15 cellular contexts compared by ENCODE assay signal in genomic region chr3:99720985-99721632, GRCh38.
DNase-seq lines count a peak whose midpoint lies in the region; ATAC-seq and TF ChIP-seq lines count a peak whose summit lies in the region.
"Had no signal": no experiment of that assay in that cellular context is flagged by ENCODE, and none has a peak within 500 bp of the region (broad histone marks: within the 10 kb centered on the region; RNA-seq: fewer than 3 reads in every experiment).

No MANE protein-coding gene starts in this region.

- H3K4me1 ChIP-seq in fibroblast of lung (ENCODE audit: control insufficient read depth, extremely low read depth, insufficient read depth, low read length): peaks cover 5% of the 10 kb centered on the region
- no peaks in the 10 kb centered on the region for H3K4me1 ChIP-seq in thyroid gland

- ATAC-seq in HG03139 (IDR thresholded peaks at IDR 0.05; ENCODE audit: unreplicated experiment): no peak
- ATAC-seq in HG03108 (IDR thresholded peaks at IDR 0.05; ENCODE audit: unreplicated experiment): no peak
- ATAC-seq: stimulated activated naive CD8-positive, alpha-beta T cell treated with anti-CD3 and anti-CD28 coated beads, Interleukin-15, amount 100 ng/mL, for 72 hours had no signal

- H4K20me1 ChIP-seq in fibroblast of lung (ENCODE audit: control insufficient read depth, extremely low read depth, insufficient read depth, low read length): no peaks in the 10 kb centered on the region

- peak; percentile 3 for DNase-seq in NCI-H510A treated with DMSO at 0.1 percent for 48 hours (lab: John Stamatoyannopoulos, UW)
- DNase-seq in NCI-H510A (lab: John Stamatoyannopoulos, UW): no peak
- DNase-seq in NCI-H69 (lab: John Stamatoyannopoulos, UW): peak; percentile 28
- peak; percentile 44 to 59 for DNase-seq in fibroblast of lung (ENCODE audit: low read depth in 2 of 2)
- DNase-seq in thyroid gland: peak; percentile 55 to 70
- DNase-seq in activated T-cell treated with anti-CD3 and anti-CD28 coated beads, Interleukin-2, amount 50 U/mL, for 1 hour: no peak
- DNase-seq: ACHN; activated CD4-positive, alpha-beta T cell treated with anti-CD3 and anti-CD28 coated beads for 1 hour; immature natural killer cell; SIG-M5; stimulated activated CD4-positive, alpha-beta T cell treated with anti-CD3 and anti-CD28 coated beads, Interleukin-4, amount 100 ng/mL, for 1 hour; stimulated activated naive CD8-positive, alpha-beta T cell treated with anti-CD3 and anti-CD28 coated beads, Interleukin-15, amount 100 ng/mL, for 72 hours had no signal

- H3K27me3 ChIP-seq in fibroblast of lung (ENCODE audit: control insufficient read depth, insufficient read depth, low read length) (no peaks in the 10 kb centered on the region), thyroid gland (no peaks in the 10 kb centered on the region)
- H3K27me3 ChIP-seq: esophagus muscularis mucosa had no signal

- intact Hi-C loops in thyroid gland (cut with DNase I): no loop called here

- H3K4me3 ChIP-seq in fibroblast of lung (replicated peaks in 1 of 4; ENCODE audit: control extremely low read depth in 1 of 4, insufficient read depth in 1 of 4, low read depth in 3 of 4, low read length in 4 of 4) (no peak overlapping the region), thyroid gland (replicated peaks in 1 of 3) (no peak overlapping the region)
- H3K4me3 ChIP-seq: esophagus muscularis mucosa had no signal

- no peaks in the 10 kb centered on the region for H3K9me3 ChIP-seq in fibroblast of lung (ENCODE audit: control insufficient read depth, insufficient read depth, low read depth, low read length)
- no peaks in the 10 kb centered on the region for H3K9me3 ChIP-seq in thyroid gland
- H3K9me3 ChIP-seq: esophagus muscularis mucosa had no signal

- H3K79me2 ChIP-seq in fibroblast of lung (ENCODE audit: control insufficient read depth, insufficient read depth, low read length): no peaks in the 10 kb centered on the region

- H2AFZ ChIP-seq in fibroblast of lung (ENCODE audit: low read length): no peak overlapping the region

- TF ChIP-seq POLR2A in thyroid gland (IDR thresholded peaks at IDR 0.05): no peak

- no peak for TF ChIP-seq CTCF in fibroblast of lung (conservative IDR thresholded peaks at IDR 0.05 in 1 of 2, IDR thresholded peaks at IDR 0.05 in 1 of 2; ENCODE audit: low read depth in 1 of 2, low read length in 2 of 2)
- TF ChIP-seq CTCF in thyroid gland (IDR thresholded peaks at IDR 0.05): no peak

- H3K36me3 ChIP-seq in fibroblast of lung (ENCODE audit: control insufficient read depth, insufficient read depth, low read length) (no peaks in the 10 kb centered on the region), thyroid gland (no peaks in the 10 kb centered on the region)
- H3K36me3 ChIP-seq: esophagus muscularis mucosa had no signal

- peak overlapping the region; percentile 11 for H3K4me2 ChIP-seq in fibroblast of lung (ENCODE audit: extremely low read depth, insufficient read depth, low read length)

- WGBS in thyroid gland, 2 donors: 34 to 38% methylated on average over 8 of the region's 8 CpGs

- no peak overlapping the region for H3K9ac ChIP-seq in fibroblast of lung (ENCODE audit: insufficient read depth, low read length)

- H3K27ac ChIP-seq in fibroblast of lung (ENCODE audit: insufficient read depth, low read length) (no peak overlapping the region), thyroid gland (no peak overlapping the region)
- H3K27ac ChIP-seq: esophagus muscularis mucosa had no signal

Comparison
In these comparisons a context has a peak if more than half of its experiments do, and no peak if none do; other contexts are left out.
1. DNase-seq: peak in NCI-H510A treated with DMSO at 0.1 percent for 48 hours (single experiment), NCI-H69 (single experiment), fibroblast of lung (2 of 2) and thyroid gland (2 of 2); none in NCI-H510A (single experiment) and activated T-cell treated with anti-CD3 and anti-CD28 coated beads, Interleukin-2, amount 50 U/mL, for 1 hour (single experiment).